ENCODE assay signal across 8 cellular contexts in the genomic region with DNA sequence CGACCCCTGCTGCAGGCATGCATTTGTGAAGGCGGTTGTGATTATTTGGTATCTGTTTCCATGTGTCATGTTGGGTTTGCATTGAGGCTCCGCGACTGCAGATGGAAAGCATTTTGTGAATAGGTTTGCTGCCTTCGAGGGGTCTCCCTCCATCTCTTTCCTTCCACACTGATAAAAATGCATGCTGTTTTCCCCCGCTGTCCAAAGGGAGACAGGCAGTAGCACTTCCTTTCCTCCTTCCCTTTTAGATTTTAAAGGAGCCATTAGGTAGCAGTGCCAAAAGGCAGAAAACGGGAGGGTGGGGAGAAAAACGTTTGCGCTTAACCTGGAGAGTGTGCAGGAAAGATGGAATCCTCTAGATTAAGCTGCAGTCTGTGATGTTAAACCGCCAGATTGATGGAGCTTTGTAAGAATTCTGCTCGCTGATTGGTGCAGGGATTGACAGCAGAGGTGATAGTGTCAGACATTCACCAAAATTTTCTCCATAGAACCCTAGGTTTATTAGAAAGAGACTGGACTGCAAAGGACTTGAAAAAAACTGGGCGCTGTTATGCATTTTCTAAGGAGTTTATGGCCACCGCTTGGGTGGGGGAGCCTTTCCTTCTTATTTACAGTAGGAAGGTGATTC. TPM values are rescaled to one million over a fixed set of nuclear protein-coding genes. Genes with fewer than 3 reads are reported as not detected.
DNase-seq lines count a peak whose midpoint lies in the region; ATAC-seq and TF ChIP-seq lines count a peak whose summit lies in the region.

No MANE protein-coding gene starts in this region.

- no peak overlapping the region for H2BK120ac ChIP-seq in mesendoderm (ENCODE audit: low read depth, low read length)

- H4K8ac ChIP-seq in mesendoderm (ENCODE audit: low read depth, low read length): no peak overlapping the region

- no peak overlapping the region for H3K4ac ChIP-seq in mesendoderm (ENCODE audit: low read depth, low read length)

- no CpG with 5 or more reads among the region's 13 CpGs for WGBS in mesendoderm (ENCODE audit: extremely low coverage, insufficient coverage, low lambda C conversion rate)

- H4K5ac ChIP-seq in mesendoderm (ENCODE audit: low read length): no peak overlapping the region

- no peak overlapping the region for H3K18ac ChIP-seq in mesendoderm (ENCODE audit: low read length)

- no peak overlapping the region for H2AK5ac ChIP-seq in mesendoderm (ENCODE audit: low read length)

- in situ Hi-C loops in Panc1 (cut with HindIII; ENCODE audit: low pct_unique_long_range_greater_than_20kb, low sequenced_read_pairs): no loop called here

- H3K27me3 ChIP-seq in Panc1 (ENCODE audit: control insufficient read depth, insufficient read depth, low read length) (no peaks in the 10 kb centered on the region), mesendoderm (ENCODE audit: insufficient read depth, low read length, poor library complexity) (no peaks in the 10 kb centered on the region), upper lobe of right lung (no peaks in the 10 kb centered on the region)

- H3K4me1 ChIP-seq in Panc1 (ENCODE audit: control insufficient read depth, insufficient read depth, low read length): peaks cover 8% of the 10 kb centered on the region
- H3K4me1 ChIP-seq in mesendoderm (ENCODE audit: control insufficient read depth, low read depth, low read length): peaks cover 10% of the 10 kb centered on the region
- H3K4me1 ChIP-seq in upper lobe of right lung: peaks cover 29% of the 10 kb centered on the region

- DNase-seq in stimulated activated CD4-positive, alpha-beta T cell treated with anti-CD3 and anti-CD28 coated beads, Interleukin-4, amount 100 ng/mL, for 24 hours: peak; percentile 49
- DNase-seq in stimulated activated CD4-positive, alpha-beta T cell treated with anti-CD3 and anti-CD28 coated beads, Interleukin-12 subunit alpha, Interleukin-12 subunit beta, amount 100 ng/mL, for 4 hours: no peak
- no peak for DNase-seq in Panc1 (ENCODE audit: low read depth, low spot score)
- DNase-seq in choroid plexus epithelial cell (ENCODE audit: low read depth): no peak
- no peak for DNase-seq in mesendoderm
- no peak for DNase-seq in upper lobe of right lung

- peak overlapping the region; percentile 63 for H3K27ac ChIP-seq in Panc1 (ENCODE audit: low read length)
- no peak overlapping the region for H3K27ac ChIP-seq in mesendoderm (ENCODE audit: low read depth, low read length)
- H3K27ac ChIP-seq in upper lobe of right lung: peak overlapping the region; percentile 88

- no peak overlapping the region for H2BK5ac ChIP-seq in mesendoderm (ENCODE audit: low read length)

- H3K79me2 ChIP-seq in mesendoderm (ENCODE audit: control insufficient read depth, insufficient read depth, low read length): peaks cover 4% of the 10 kb centered on the region

- peak overlapping the region; percentile 98 for H3K56ac ChIP-seq in mesendoderm (ENCODE audit: low read length)

- CTCF ChIA-PET in Panc1 (lab: Charles Lee): no interaction called here

- POLR2A ChIA-PET in Panc1 (lab: Charles Lee): interaction anchor here (0.6 kb wide), 1 partner anchor 63 kb away, joined by 3 read pairs; no protein-coding TSS in a partner anchor

- peak overlapping the region; percentile 74 for H3K4me2 ChIP-seq in mesendoderm (ENCODE audit: low read length)

- no peak overlapping the region for H3K23ac ChIP-seq in mesendoderm (ENCODE audit: low read length)

- ATAC-seq in Panc1 (0 out of 2 replicates have a peak, but pooled peaks have one; percentile 8), upper lobe of right lung (no peak), GM21526 (IDR thresholded peaks at IDR 0.05; ENCODE audit: low FRiP score, unreplicated experiment) (no peak), HG03159 (IDR thresholded peaks at IDR 0.05; ENCODE audit: unreplicated experiment) (no peak)

- H2BK15ac ChIP-seq in mesendoderm (replicated peaks; ENCODE audit: low read depth): no peak overlapping the region

- intact Hi-C loops in Panc1 (cut with micrococcal nuclease; ENCODE audit: unreplicated experiment) (no loop called here), upper lobe of right lung (cut with DNase I) (no loop called here)

- H3K79me1 ChIP-seq in mesendoderm (ENCODE audit: low read length): peaks cover 6% of the 10 kb centered on the region

- H3K9ac ChIP-seq in mesendoderm (ENCODE audit: low read length): peak overlapping the region; percentile 90

- TF ChIP-seq CTCF in Panc1 (IDR thresholded peaks at IDR 0.05) (no peak), choroid plexus epithelial cell (conservative IDR thresholded peaks at IDR 0.05; ENCODE audit: low read depth, low read length) (no peak), upper lobe of right lung (IDR thresholded peaks at IDR 0.05) (no peak)

- BruUV-seq in Panc1 (replicated peaks; lab: Mats Ljungman, UMichigan): TSS peak; percentile 65

- H3K9me3 ChIP-seq in Panc1 (ENCODE audit: control insufficient read depth, insufficient read depth, low read depth, low read length) (no peaks in the 10 kb centered on the region), upper lobe of right lung (no peaks in the 10 kb centered on the region)

- H3K4me3 ChIP-seq in Panc1 (ENCODE audit: low read depth in 2 of 2, low read length in 2 of 2) (peak overlapping the region; percentile 85 to 86), choroid plexus epithelial cell (ENCODE audit: low read depth, low read length) (peak overlapping the region; percentile 77), mesendoderm (ENCODE audit: low read length) (peak overlapping the region; percentile 92), upper lobe of right lung (peak overlapping the region; percentile 93)

- H3K36me3 ChIP-seq in Panc1 (ENCODE audit: control insufficient read depth, insufficient read depth, low read length) (no peaks in the 10 kb centered on the region), mesendoderm (ENCODE audit: control insufficient read depth, insufficient read depth, low read length) (no peaks in the 10 kb centered on the region), upper lobe of right lung (no peaks in the 10 kb centered on the region)

RNA-seq across cellular contexts. Expression of a gene that starts 0.7 kb away (rescaled TPM):
- total RNA-seq in Panc1 (2021; ENCODE audit: unreplicated experiment): 14.1 TPM
- polyA plus RNA-seq in Panc1 (2012; ENCODE audit: insufficient read length): 8.9 TPM
- polyA plus RNA-seq in mesendoderm (2013, experiment 1 of 2): 26.0 TPM
- polyA plus RNA-seq in mesendoderm (2013, experiment 2 of 2): 25.5 TPM
- 35.4 TPM for total RNA-seq in upper lobe of right lung
